In genomic region chr1:224940735-224941134, GRCh38 we compare ENCODE assay signal across 1 cellular context. TPM values are rescaled to one million over a fixed set of nuclear protein-coding genes. Genes with fewer than 3 reads are reported as not detected.
"Had no signal": no experiment of that assay in that cellular context is flagged by ENCODE, and none has a peak within 500 bp of the region (broad histone marks: within the 10 kb centered on the region; RNA-seq: fewer than 3 reads in every experiment).

No MANE protein-coding gene starts in this region.

RNA-seq across cellular contexts. Expression of gene DNAH14, which starts 11.3 kb away (rescaled TPM):
- total RNA-seq: activated naive CD8-positive, alpha-beta T cell treated with anti-CD3 and anti-CD28 coated beads, Interleukin-2, amount 10 ng/mL, durations not matched to agents 7 days and 5 days had no signal
